Comparison of ENCODE assay signal across 26 cellular contexts in genomic region chr2:118721817-118722551, GRCh38.
A peak's percentile ranks its signal among the peaks of the same experiment; 100 is the strongest.
DNase-seq lines count a peak whose midpoint lies in the region; ATAC-seq, FAIRE-seq and TF ChIP-seq lines count a peak whose summit lies in the region.
"Had no signal": no experiment of that assay in that cellular context is flagged by ENCODE, and none has a peak within 500 bp of the region (broad histone marks: within the 10 kb centered on the region; RNA-seq: fewer than 3 reads in every experiment).

No MANE protein-coding gene starts in this region.

- no peak overlapping the region for H2BK12ac ChIP-seq in mesenchymal stem cell (ENCODE audit: low read length in 2 of 2)

- H3K9ac ChIP-seq in GM12878 (ENCODE audit: control insufficient read depth, insufficient read depth, low read length) (no peak overlapping the region), mesenchymal stem cell (ENCODE audit: low read length) (no peak overlapping the region), endodermal cell (ENCODE audit: extremely low read depth, low read length, poor library complexity, severe bottlenecking) (no peak overlapping the region)
- H3K9ac ChIP-seq: BLaER1 treated with 17β-estradiol and CSF1 and Interleukin-3, amounts not matched to agents 10 nM and 100 nM had no signal

- no peak overlapping the region for H3K27ac ChIP-seq in breast epithelium
- no peak overlapping the region for H3K27ac ChIP-seq in GM12878 (ENCODE audit: control insufficient read depth, insufficient read depth)
- no peak overlapping the region for H3K27ac ChIP-seq in mesenchymal stem cell (ENCODE audit: low read length, poor library complexity, severe bottlenecking)
- H3K27ac ChIP-seq in endodermal cell (ENCODE audit: low read depth, low read length) = no peak overlapping the region
- H3K27ac ChIP-seq: BLaER1 treated with 17β-estradiol and CSF1 and Interleukin-3, amounts not matched to agents 10 nM and 100 nM; SK-N-MC had no signal

- TF ChIP-seq EP300 in GM12878 (IDR thresholded peaks at IDR 0.05; ENCODE audit: borderline replicate concordance in 1 of 2, control insufficient read depth in 1 of 2, low read depth in 2 of 2, low read length in 2 of 2) = no peak

- H3K4me1 ChIP-seq in breast epithelium (no peaks in the 10 kb centered on the region), GM12878 (ENCODE audit: control insufficient read depth, insufficient read depth, low read length) (no peaks in the 10 kb centered on the region), mesenchymal stem cell (ENCODE audit: control insufficient read depth, insufficient read depth, low read depth, low read length) (no peaks in the 10 kb centered on the region), endodermal cell (ENCODE audit: control insufficient read depth, insufficient read depth, low read length) (no peaks in the 10 kb centered on the region)
- H3K4me1 ChIP-seq: Caco-2 had no signal

- peak overlapping the region; percentile 52 for H3K27ac Mint-ChIP-seq in MCF 10A (ENCODE audit: low read depth, unreplicated experiment)
- H3K27ac Mint-ChIP-seq in endodermal cell = no peak overlapping the region
- H3K27ac Mint-ChIP-seq: CD4-positive, alpha-beta memory T cell had no signal

- H3K18ac ChIP-seq in mesenchymal stem cell (ENCODE audit: low read depth in 1 of 2, low read length in 2 of 2) = no peak overlapping the region

- H2AFZ ChIP-seq in GM12878 (ENCODE audit: control insufficient read depth, low read depth, low read length) (no peak overlapping the region), mesenchymal stem cell (ENCODE audit: low read depth, low read length) (no peak overlapping the region)

- no peak for TF ChIP-seq RAD21 in GM12878 (IDR thresholded peaks at IDR 0.05; ENCODE audit: insufficient read depth, low read depth, low read length)

- H3K4me1 Mint-ChIP-seq in MCF 10A (ENCODE audit: insufficient read depth, unreplicated experiment) (peaks cover 22% of the 10 kb centered on the region), endodermal cell (peaks cover 18% of the 10 kb centered on the region)
- H3K4me1 Mint-ChIP-seq: CD4-positive, alpha-beta memory T cell had no signal

- CTCF ChIA-PET in MCF 10A (lab: Yijun Ruan, JAX) = no interaction called here
- CTCF ChIA-PET in GM12878 (lab: Yijun Ruan, JAX) = no interaction called here

- no peak overlapping the region for H2AK5ac ChIP-seq in mesenchymal stem cell (ENCODE audit: low read length, severe bottlenecking)

- FAIRE-seq in GM12878 (lab: Jason Lieb, UNC) = no peak
- no peak for FAIRE-seq in urothelium cell line (lab: Jason Lieb, UNC)
- FAIRE-seq: GM12891 had no signal

- no peak overlapping the region for H2BK120ac ChIP-seq in mesenchymal stem cell (ENCODE audit: low read depth, low read length)

- H3K27me3 ChIP-seq in breast epithelium (no peaks in the 10 kb centered on the region), GM12878 (replicated peaks in 1 of 2; ENCODE audit: control insufficient read depth in 2 of 2, insufficient read depth in 2 of 2, low read length in 1 of 2) (no peaks in the 10 kb centered on the region; a peak in 1 of 4 replicates), mesenchymal stem cell (ENCODE audit: control insufficient read depth in 1 of 2, insufficient read depth in 1 of 2, low read length in 2 of 2) (peaks cover 0 to 10% of the 10 kb centered on the region in 2 experiments), endodermal cell (ENCODE audit: control insufficient read depth, insufficient read depth, low read length, poor library complexity, severe bottlenecking) (peaks cover 5% of the 10 kb centered on the region)
- H3K27me3 ChIP-seq: BLaER1 treated with 17β-estradiol and CSF1 and Interleukin-3, amounts not matched to agents 10 nM and 100 nM had no signal

- no peaks in the 10 kb centered on the region for H3K79me1 ChIP-seq in mesenchymal stem cell (replicated peaks; ENCODE audit: low read length, poor library complexity, severe bottlenecking)

- H3K4me3 Mint-ChIP-seq in MCF 10A (ENCODE audit: unreplicated experiment) (no peak overlapping the region), endodermal cell (no peak overlapping the region)
- H3K4me3 Mint-ChIP-seq: CD4-positive, alpha-beta memory T cell had no signal

- no peak overlapping the region for H2BK15ac ChIP-seq in mesenchymal stem cell (ENCODE audit: low read depth, poor library complexity, severe bottlenecking)

- H3K79me2 ChIP-seq in GM12878 (ENCODE audit: control insufficient read depth, insufficient read depth, low read length) = no peaks in the 10 kb centered on the region

- no peak overlapping the region for H3K23ac ChIP-seq in mesenchymal stem cell (ENCODE audit: low read length in 2 of 2)

- H2BK5ac ChIP-seq in mesenchymal stem cell (ENCODE audit: low read depth, low read length, poor library complexity, severe bottlenecking) = no peak overlapping the region

- H3K14ac ChIP-seq in mesenchymal stem cell (ENCODE audit: low read length in 2 of 2) = no peak overlapping the region

- WGBS in GM12878 (ENCODE audit: insufficient coverage, insufficient replicate concordance, low lambda C conversion rate, missing lambda C conversion rate) = 26% methylated on average over 11 of the region's 11 CpGs
- WGBS in mesenchymal stem cell = 76% methylated on average over 11 of the region's 11 CpGs
- 87 to 90% methylated on average over 8 to 11 of the region's 11 CpGs for WGBS in endodermal cell (ENCODE audit: insufficient coverage in 1 of 2, insufficient read length in 1 of 2), 2 experiments

- no peaks in the 10 kb centered on the region for H3K36me3 Mint-ChIP-seq in MCF 10A (ENCODE audit: insufficient read depth, unreplicated experiment)
- H3K36me3 Mint-ChIP-seq in endodermal cell (ENCODE audit: low read depth) = no peaks in the 10 kb centered on the region
- H3K36me3 Mint-ChIP-seq: CD4-positive, alpha-beta memory T cell had no signal

- no peak for ATAC-seq in GM12878

- H3K4me2 ChIP-seq in GM12878 (ENCODE audit: control insufficient read depth, insufficient read depth) (no peak overlapping the region), mesenchymal stem cell (ENCODE audit: low read length, poor library complexity, severe bottlenecking) (no peak overlapping the region)

- H4K8ac ChIP-seq in mesenchymal stem cell (ENCODE audit: low read length) = no peak overlapping the region

- H3K36me3 ChIP-seq in breast epithelium (no peaks in the 10 kb centered on the region), GM12878 (ENCODE audit: control insufficient read depth in 2 of 2, insufficient read depth in 2 of 2, low read length in 1 of 2) (no peaks in the 10 kb centered on the region), mesenchymal stem cell (ENCODE audit: control insufficient read depth in 1 of 2, insufficient read depth in 2 of 2, low read depth in 1 of 2, low read length in 2 of 2) (no peaks in the 10 kb centered on the region), endodermal cell (ENCODE audit: control insufficient read depth, insufficient read depth, low read length) (no peaks in the 10 kb centered on the region)
- H3K36me3 ChIP-seq: BLaER1 treated with 17β-estradiol and CSF1 and Interleukin-3, amounts not matched to agents 10 nM and 100 nM had no signal

- BruUV-seq in MCF 10A (replicated peaks; lab: Mats Ljungman, UMichigan) (no TSS peak), GM12878 (replicated peaks; lab: Mats Ljungman, UMichigan) (no TSS peak)

- peaks cover 10% of the 10 kb centered on the region for H3K9me3 Mint-ChIP-seq in MCF 10A (ENCODE audit: unreplicated experiment)
- peaks cover 3% of the 10 kb centered on the region for H3K9me3 Mint-ChIP-seq in endodermal cell

- H3K27me3 Mint-ChIP-seq in MCF 10A (ENCODE audit: insufficient read depth, unreplicated experiment) (no peaks in the 10 kb centered on the region), endodermal cell (ENCODE audit: insufficient read depth) (peaks cover 5% of the 10 kb centered on the region)

- H4K20me1 ChIP-seq in GM12878 (ENCODE audit: control insufficient read depth, insufficient read depth) = no peaks in the 10 kb centered on the region
- H4K20me1 ChIP-seq: BLaER1 treated with 17β-estradiol and CSF1 and Interleukin-3, amounts not matched to agents 10 nM and 100 nM had no signal

- H4K91ac ChIP-seq in mesenchymal stem cell (ENCODE audit: low read length) = no peak overlapping the region

- H3K4me3 ChIP-seq in breast epithelium (no peak overlapping the region), GM12878 (no peak overlapping the region), fibroblast of mammary gland (ENCODE audit: control insufficient read depth, low read depth, low read length) (no peak overlapping the region), mesenchymal stem cell (ENCODE audit: insufficient read depth in 1 of 2, low read depth in 1 of 2, low read length in 2 of 2) (no peak overlapping the region), endodermal cell (ENCODE audit: low read length) (no peak overlapping the region)
- H3K4me3 ChIP-seq: BLaER1 treated with 17β-estradiol and CSF1 and Interleukin-3, amounts not matched to agents 10 nM and 100 nM; SK-N-MC had no signal

- in situ Hi-C loops in GM12878 (cut with MboI) = no loop called here

- no peaks in the 10 kb centered on the region for H3K9me3 ChIP-seq in breast epithelium
- H3K9me3 ChIP-seq in GM12878 (replicated peaks; ENCODE audit: control insufficient read depth, insufficient read depth, low read length) = no peaks in the 10 kb centered on the region
- peaks cover 1% of the 10 kb centered on the region for H3K9me3 ChIP-seq in mesenchymal stem cell (ENCODE audit: control insufficient read depth, low read length)
- no peaks in the 10 kb centered on the region for H3K9me3 ChIP-seq in endodermal cell (ENCODE audit: control insufficient read depth, low read length)
- H3K9me3 ChIP-seq: Caco-2 had no signal

- intact Hi-C loops in MCF 10A (cut with micrococcal nuclease) = no loop called here
- intact Hi-C loops in breast epithelium (cut with DNase I; ENCODE audit: low total_unique reads) = no loop called here
- intact Hi-C loops in GM12878 (cut with micrococcal nuclease; ENCODE audit: unreplicated experiment) = no loop called here

- no peak for TF ChIP-seq CTCF in MCF 10A (IDR thresholded peaks at IDR 0.05; ENCODE audit: unreplicated experiment)
- no peak for TF ChIP-seq CTCF in breast epithelium (IDR thresholded peaks at IDR 0.05)
- TF ChIP-seq CTCF in GM12878 (IDR thresholded peaks at IDR 0.05 in 2 of 3, conservative IDR thresholded peaks at IDR 0.05 in 1 of 3; ENCODE audit: control insufficient read depth in 2 of 3, extremely low read depth in 1 of 3, insufficient read depth in 1 of 3, low read depth in 3 of 3, low read length in 3 of 3) = no peak
- no peak for TF ChIP-seq CTCF in fibroblast of mammary gland (conservative IDR thresholded peaks at IDR 0.05; ENCODE audit: control insufficient read depth, insufficient read depth, low read depth, low read length)
- TF ChIP-seq CTCF in endodermal cell (conservative IDR thresholded peaks at IDR 0.05) = no peak

- SMC1A ChIA-PET in GM12878 (lab: Charles Lee; ENCODE audit: uncharacterized antibody, unreplicated experiment) = no interaction called here

- RAD21 ChIA-PET in GM12878 (lab: Charles Lee; ENCODE audit: unreplicated experiment) = no interaction called here

- no peak for TF ChIP-seq POLR2A in breast epithelium (IDR thresholded peaks at IDR 0.05)
- no peak for TF ChIP-seq POLR2A in GM12878 (IDR thresholded peaks at IDR 0.05; ENCODE audit: low read depth, low read length)

- DNase-seq in MCF 10A (ENCODE audit: unreplicated experiment) (peak; percentile 85), breast epithelium (ENCODE audit: low spot score in 2 of 2) (no peak), GM12878 (ENCODE audit: low read depth, low spot score) (no peak), fibroblast of mammary gland (ENCODE audit: low read depth) (peak; percentile 23), urothelium cell line (ENCODE audit: low spot score) (peak; percentile 40), cerebellum (ENCODE audit: low spot score) (no peak), mesenchymal stem cell (no peak), endodermal cell (no peak)
- DNase-seq: 8988T; Caco-2; CD4-positive, alpha-beta memory T cell; DMS 273 treated with DMSO at 0.1 percent for 48 hours; DMS79 treated with DMSO at 0.1 percent for 48 hours; GOT3; HCEC 1CT; IMR-90; MV-4-11; NCI-H1105 treated with DMSO at 0.1 percent for 48 hours; NCI-H2029 treated with DMSO at 0.1 percent for 48 hours; NCI-H345; NCI-H524; NCI-H82; SHP77 treated with DMSO at 0.1 percent for 48 hours had no signal

- POLR2A ChIA-PET in MCF 10A (lab: Yijun Ruan, JAX) = no interaction called here
- POLR2A ChIA-PET in GM12878 (lab: Charles Lee) = no interaction called here

- no peak overlapping the region for H3K4ac ChIP-seq in mesenchymal stem cell (ENCODE audit: low read depth in 1 of 2, low read length in 2 of 2)

Comparison
In these comparisons a context has a peak if more than half of its experiments do, and no peak if none do; other contexts are left out.
1. DNase-seq: peak in MCF 10A (single experiment), fibroblast of mammary gland (single experiment) and urothelium cell line (single experiment); none in breast epithelium (0 of 2), GM12878 (single experiment), cerebellum (single experiment), mesenchymal stem cell (single experiment) and endodermal cell (single experiment).